Comparison of ENCODE assay signal across 11 cellular contexts in genomic region chr2:162465430-162465829, GRCh38.
DNase-seq lines count a peak whose midpoint lies in the region.
"Had no signal": no experiment of that assay in that cellular context is flagged by ENCODE, and none has a peak within 500 bp of the region (broad histone marks: within the 10 kb centered on the region; RNA-seq: fewer than 3 reads in every experiment).

No MANE protein-coding gene starts in this region.

- DNase-seq in HT1080 (ENCODE audit: low read depth): peak; percentile 13
- peak; percentile 44 for DNase-seq in NCI-H69 (lab: John Stamatoyannopoulos, UW)
- DNase-seq in dermis blood vessel endothelial cell: peak; percentile 1
- DNase-seq in germinal center (ENCODE audit: low spot score): no peak
- DNase-seq in immature natural killer cell: no peak
- DNase-seq in NCI-H82 treated with DMSO at 0.1 percent for 48 hours (lab: John Stamatoyannopoulos, UW; ENCODE audit: unreplicated experiment): no peak
- DNase-seq: BE2C; CD4-positive, alpha-beta memory T cell; DMS153; GM23248; IMR-90 had no signal

- H3K4me3 Mint-ChIP-seq in immature natural killer cell: no peak overlapping the region
- H3K4me3 Mint-ChIP-seq: CD4-positive, alpha-beta memory T cell had no signal

- peaks cover 0 to 5% (median 2%) of the 10 kb centered on the region in 6 donors for H3K9me3 Mint-ChIP-seq in immature natural killer cell

- no peaks in the 10 kb centered on the region for H3K4me1 Mint-ChIP-seq in immature natural killer cell
- H3K4me1 Mint-ChIP-seq: CD4-positive, alpha-beta memory T cell had no signal

- no peaks in the 10 kb centered on the region for H3K27me3 Mint-ChIP-seq in immature natural killer cell (ENCODE audit: low read depth in 3 of 3)

- H3K27ac Mint-ChIP-seq in immature natural killer cell: no peak overlapping the region
- H3K27ac Mint-ChIP-seq: CD4-positive, alpha-beta memory T cell had no signal

- H3K36me3 Mint-ChIP-seq in immature natural killer cell: no peaks in the 10 kb centered on the region
- H3K36me3 Mint-ChIP-seq: CD4-positive, alpha-beta memory T cell had no signal

Comparison
In these comparisons a context has a peak if more than half of its experiments do, and no peak if none do; other contexts are left out.
1. DNase-seq: peak in HT1080 (single experiment), NCI-H69 (single experiment) and dermis blood vessel endothelial cell (single experiment); none in germinal center (single experiment), immature natural killer cell (0 of 3) and NCI-H82 treated with DMSO at 0.1 percent for 48 hours (single experiment).